17 cellular contexts compared by ENCODE assay signal in the genomic region with DNA sequence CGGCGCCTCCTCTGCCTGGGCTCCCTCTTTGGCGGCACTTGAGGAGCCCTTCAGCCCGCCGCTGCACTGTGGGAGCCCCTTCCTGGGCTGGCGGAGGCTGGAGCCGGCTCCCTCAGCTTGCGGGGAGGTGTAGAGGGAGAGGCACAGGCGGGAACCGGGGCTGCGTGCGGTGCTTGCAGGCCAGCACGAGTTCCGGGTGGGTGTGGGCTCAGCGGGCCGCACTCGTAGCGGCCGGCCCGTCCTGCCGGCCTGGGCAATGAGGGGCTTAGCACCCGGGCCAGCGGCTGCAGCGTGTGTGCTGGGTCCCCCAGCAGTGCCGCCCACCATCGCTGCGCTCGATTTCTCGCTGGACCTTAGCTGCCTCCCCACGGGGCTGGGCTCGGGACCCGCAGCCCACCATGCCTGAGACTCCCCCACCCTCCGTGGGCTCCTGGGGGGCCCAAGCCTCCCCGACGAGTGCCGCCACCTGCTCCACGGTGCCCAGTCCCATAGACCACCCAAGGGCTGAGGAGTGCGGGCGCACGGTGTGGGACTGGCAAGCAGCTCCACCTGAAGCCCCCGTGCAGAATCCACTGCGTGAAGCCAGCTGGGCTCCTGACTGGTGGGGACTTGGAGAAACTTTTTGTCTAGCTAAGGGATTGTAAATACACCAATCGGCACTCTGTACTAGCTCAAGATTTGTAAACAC.
DNase-seq lines count a peak whose midpoint lies in the region; ATAC-seq, FAIRE-seq and TF ChIP-seq lines count a peak whose summit lies in the region.
"Had no signal": no experiment of that assay in that cellular context is flagged by ENCODE, and none has a peak within 500 bp of the region (broad histone marks: within the 10 kb centered on the region; RNA-seq: fewer than 3 reads in every experiment).

No MANE protein-coding gene starts in this region.

- H3K27me3 ChIP-seq in Loucy (ENCODE audit: insufficient read depth, low read length, poor library complexity, severe bottlenecking) (no peaks in the 10 kb centered on the region), pancreas (no peaks in the 10 kb centered on the region), psoas muscle (ENCODE audit: insufficient read depth in 3 of 3, low read length in 2 of 3) (no peaks in the 10 kb centered on the region)
- H3K27me3 ChIP-seq: hepatocyte, uterus had no signal

- no peak overlapping the region for H3K9ac ChIP-seq in Loucy (ENCODE audit: low read depth, low read length, poor library complexity, severe bottlenecking)

- peaks cover 31% of the 10 kb centered on the region for H3K4me1 ChIP-seq in Loucy (ENCODE audit: insufficient read depth, low read length, poor library complexity, severe bottlenecking)
- H3K4me1 ChIP-seq in pancreas, result peaks cover 10 to 20% (median 20%) of the 10 kb centered on the region in 3 donors
- H3K4me1 ChIP-seq in psoas muscle, result peaks cover 3% of the 10 kb centered on the region

- H3K27me3 Mint-ChIP-seq in activated T-cell treated with anti-CD3 and anti-CD28 coated beads, Interleukin-2, amount 50 U/mL, for 24 hours, result no peaks in the 10 kb centered on the region
- no peaks in the 10 kb centered on the region for H3K27me3 Mint-ChIP-seq in dendritic cell treated with granulocyte-macrophage colony-stimulating factor and Interleukin-4, amounts not matched to agents 40 ng/mL and 50 ng/mL, for 4 days
- H3K27me3 Mint-ChIP-seq: stimulated activated naive CD8-positive, alpha-beta T cell treated with anti-CD3 and anti-CD28 coated beads, Interleukin-15, amount 100 ng/mL, for 72 hours had no signal

- H3K9me2 ChIP-seq in Loucy (replicated peaks; ENCODE audit: low read depth, low read length), result no peaks in the 10 kb centered on the region

- ATAC-seq in pancreas (no peak), psoas muscle (no peak)
- ATAC-seq: mucosa of descending colon; stimulated activated naive CD8-positive, alpha-beta T cell treated with anti-CD3 and anti-CD28 coated beads, Interleukin-15, amount 100 ng/mL, for 72 hours had no signal

- H3K4me1 Mint-ChIP-seq in activated T-cell treated with anti-CD3 and anti-CD28 coated beads, Interleukin-2, amount 50 U/mL, for 24 hours (ENCODE audit: low read depth), result peaks cover 48% of the 10 kb centered on the region
- H3K4me1 Mint-ChIP-seq in dendritic cell treated with granulocyte-macrophage colony-stimulating factor and Interleukin-4, amounts not matched to agents 40 ng/mL and 50 ng/mL, for 4 days (ENCODE audit: low read depth), result peaks cover 41% of the 10 kb centered on the region

- FAIRE-seq in pancreas (lab: Jason Lieb, UNC), result no peak
- FAIRE-seq: GM18507 had no signal

- no peaks in the 10 kb centered on the region for H4K20me1 ChIP-seq in Loucy (ENCODE audit: insufficient read depth, low read length, poor library complexity, severe bottlenecking)

- H3K27ac Mint-ChIP-seq in activated T-cell treated with anti-CD3 and anti-CD28 coated beads, Interleukin-2, amount 50 U/mL, for 24 hours, result peak overlapping the region; percentile 100
- peak overlapping the region; percentile 100 for H3K27ac Mint-ChIP-seq in dendritic cell treated with granulocyte-macrophage colony-stimulating factor and Interleukin-4, amounts not matched to agents 40 ng/mL and 50 ng/mL, for 4 days

- no peak overlapping the region for H3K4me2 ChIP-seq in Loucy (ENCODE audit: low read depth, low read length, poor library complexity, severe bottlenecking)
- H3K4me2 ChIP-seq: hepatocyte, smooth muscle cell had no signal

- H3K27ac ChIP-seq in pancreas (peak overlapping the region; percentile 33 to 56 (median 42)), psoas muscle (no peak overlapping the region)
- H3K27ac ChIP-seq: hepatocyte, uterus had no signal

- peaks cover 4% of the 10 kb centered on the region for H3K9me3 Mint-ChIP-seq in activated T-cell treated with anti-CD3 and anti-CD28 coated beads, Interleukin-2, amount 50 U/mL, for 24 hours
- no peaks in the 10 kb centered on the region for H3K9me3 Mint-ChIP-seq in dendritic cell treated with granulocyte-macrophage colony-stimulating factor and Interleukin-4, amounts not matched to agents 40 ng/mL and 50 ng/mL, for 4 days
- H3K9me3 Mint-ChIP-seq: stimulated activated naive CD8-positive, alpha-beta T cell treated with anti-CD3 and anti-CD28 coated beads, Interleukin-15, amount 100 ng/mL, for 72 hours had no signal

- 83 to 85% methylated on average over 42 to 43 of the region's 43 CpGs for WGBS in pancreas, 2 donors
- 92 to 95% (median 93%) methylated on average over 31 to 43 of the region's 43 CpGs for WGBS in psoas muscle, 3 donors

- H3K36me3 Mint-ChIP-seq in activated T-cell treated with anti-CD3 and anti-CD28 coated beads, Interleukin-2, amount 50 U/mL, for 24 hours (ENCODE audit: low read depth), result peaks cover 28% of the 10 kb centered on the region
- peaks cover 18% of the 10 kb centered on the region for H3K36me3 Mint-ChIP-seq in dendritic cell treated with granulocyte-macrophage colony-stimulating factor and Interleukin-4, amounts not matched to agents 40 ng/mL and 50 ng/mL, for 4 days (ENCODE audit: low read depth)
- H3K36me3 Mint-ChIP-seq: brain had no signal

- 0 out of 2 replicates have a peak, but pooled peaks cover 5% of the 10 kb centered on the region for H3K79me2 ChIP-seq in Loucy (ENCODE audit: insufficient read depth, low read length)
- H3K79me2 ChIP-seq: hepatocyte had no signal

- TF ChIP-seq CTCF in Loucy (conservative IDR thresholded peaks at IDR 0.05; ENCODE audit: low read length) (no peak), pancreas (IDR thresholded peaks at IDR 0.05) (no peak), psoas muscle (IDR thresholded peaks at IDR 0.05) (no peak)

- peak overlapping the region; percentile 92 for H3K4me3 Mint-ChIP-seq in activated T-cell treated with anti-CD3 and anti-CD28 coated beads, Interleukin-2, amount 50 U/mL, for 24 hours
- no peak overlapping the region for H3K4me3 Mint-ChIP-seq in dendritic cell treated with granulocyte-macrophage colony-stimulating factor and Interleukin-4, amounts not matched to agents 40 ng/mL and 50 ng/mL, for 4 days
- H3K4me3 Mint-ChIP-seq: brain had no signal

- H3K36me3 ChIP-seq in Loucy (ENCODE audit: insufficient read depth, low read length), result no peaks in the 10 kb centered on the region
- H3K36me3 ChIP-seq in pancreas, result no peaks in the 10 kb centered on the region
- H3K36me3 ChIP-seq in psoas muscle (ENCODE audit: insufficient read depth in 1 of 2, low read depth in 1 of 2), result no peaks in the 10 kb centered on the region
- H3K36me3 ChIP-seq: uterus had no signal

- intact Hi-C loops in dendritic cell treated with granulocyte-macrophage colony-stimulating factor and Interleukin-4, amounts not matched to agents 40 ng/mL and 50 ng/mL, for 4 days (cut with micrococcal nuclease), result loop anchor here (5.0 kb wide), 1 partner anchor 87 kb away; no protein-coding TSS in a partner anchor
- intact Hi-C loops in pancreas (cut with DNase I) (no loop called here), psoas muscle (cut with DNase I) (no loop called here)

- DNase-seq in activated T-cell treated with anti-CD3 and anti-CD28 coated beads, Interleukin-2, amount 50 U/mL, for 24 hours, result no peak
- no peak for DNase-seq in activated T-cell treated with anti-CD3 and anti-CD28 coated beads for 4 hours
- DNase-seq in pancreas, result peak in 2 of 6 donors; percentile 40 to 70
- no peak for DNase-seq in NCI-H146 treated with DMSO at 0.1 percent for 48 hours (lab: John Stamatoyannopoulos, UW; ENCODE audit: unreplicated experiment)
- DNase-seq in psoas muscle, result no peak
- no peak for DNase-seq in NCI-H1436 treated with DMSO at 0.1 percent for 48 hours (lab: John Stamatoyannopoulos, UW)
- DNase-seq: NCI-H1417 treated with DMSO at 0.1 percent for 48 hours, NCI-H226, uterus had no signal

- no peaks in the 10 kb centered on the region for H3K9me3 ChIP-seq in Loucy (ENCODE audit: insufficient read depth, low read depth, low read length)
- H3K9me3 ChIP-seq in pancreas, result no peaks in the 10 kb centered on the region
- no peaks in the 10 kb centered on the region for H3K9me3 ChIP-seq in psoas muscle
- H3K9me3 ChIP-seq: mucosa of descending colon, uterus had no signal

- H3K4me3 ChIP-seq in Loucy (ENCODE audit: low read length, poor library complexity, severe bottlenecking) (peak overlapping the region; percentile 77), pancreas (no peak overlapping the region), psoas muscle (no peak overlapping the region)
- H3K4me3 ChIP-seq: hepatocyte, mucosa of descending colon, smooth muscle cell, uterus had no signal

- H2AFZ ChIP-seq in Loucy (ENCODE audit: low read length), result no peak overlapping the region
- H2AFZ ChIP-seq: hepatocyte had no signal

- H3F3A ChIP-seq in Loucy (ENCODE audit: low read depth), result peaks cover 7% of the 10 kb centered on the region; the same call in 1 of the 2 replicates
